10 cellular contexts compared by ENCODE assay signal in the genomic region with DNA sequence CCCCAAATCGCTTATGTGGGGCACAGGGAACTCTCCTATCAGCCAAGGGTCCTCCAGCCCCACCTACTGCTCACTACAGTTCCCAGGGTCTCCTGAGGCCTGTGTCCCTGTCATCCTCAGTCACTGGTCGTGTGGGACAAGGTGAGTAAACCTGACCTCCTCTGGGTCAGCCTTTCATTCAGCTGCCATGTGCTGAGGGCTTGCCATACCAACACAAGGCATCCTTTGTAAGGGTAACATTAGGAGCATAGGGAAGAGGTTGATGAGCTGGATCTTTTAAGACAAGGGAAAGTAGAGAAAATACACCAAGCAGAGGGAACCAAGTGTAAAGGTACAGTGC. TPM values are rescaled to one million over a fixed set of nuclear protein-coding genes. Genes with fewer than 3 reads are reported as not detected.
DNase-seq lines count a peak whose midpoint lies in the region; ATAC-seq, FAIRE-seq and TF ChIP-seq lines count a peak whose summit lies in the region.
"Had no signal": no experiment of that assay in that cellular context is flagged by ENCODE, and none has a peak within 500 bp of the region (broad histone marks: within the 10 kb centered on the region; RNA-seq: fewer than 3 reads in every experiment).

No MANE protein-coding gene starts in this region.

- H3K27ac ChIP-seq in naive thymus-derived CD4-positive, alpha-beta T cell (ENCODE audit: low read depth, low read length) = no peak overlapping the region

- FAIRE-seq in GM12891 (lab: Jason Lieb, UNC) = no peak
- FAIRE-seq in HTR-8/SVneo (lab: Jason Lieb, UNC) = no peak
- FAIRE-seq: G401.6 had no signal

- no peak overlapping the region for H3K4me3 ChIP-seq in naive thymus-derived CD4-positive, alpha-beta T cell (ENCODE audit: low read length)
- H3K4me3 ChIP-seq: lung, testis had no signal

- H3K27ac Mint-ChIP-seq in activated T-helper 17 cell treated with anti-CD3 and anti-CD28 coated beads, Interleukin-2, amount 50 U/mL, for 72 hours = peak overlapping the region; percentile 32
- H3K27ac Mint-ChIP-seq in naive thymus-derived CD4-positive, alpha-beta T cell = peak overlapping the region; percentile 58 to 95 (median 80)

- peaks cover 23 to 36% (median 24%) of the 10 kb centered on the region in 3 experiments for H3K36me3 ChIP-seq in naive thymus-derived CD4-positive, alpha-beta T cell (ENCODE audit: control insufficient read depth in 2 of 3, insufficient read depth in 3 of 3, low read length in 3 of 3)

- TF ChIP-seq POLR2A in GM12891 (IDR thresholded peaks at IDR 0.05; ENCODE audit: low read depth, low read length) = peak; percentile 50; the same call in 1 of the 2 replicates

- H3K9me3 Mint-ChIP-seq in activated T-helper 17 cell treated with anti-CD3 and anti-CD28 coated beads, Interleukin-2, amount 50 U/mL, for 72 hours = no peaks in the 10 kb centered on the region
- H3K9me3 Mint-ChIP-seq in naive thymus-derived CD4-positive, alpha-beta T cell = peaks cover 0 to 2% (median 0%) of the 10 kb centered on the region in 11 donors

- H3K4me1 Mint-ChIP-seq in activated T-helper 17 cell treated with anti-CD3 and anti-CD28 coated beads, Interleukin-2, amount 50 U/mL, for 72 hours = peaks cover 22% of the 10 kb centered on the region
- peaks cover 40 to 79% (median 73%) of the 10 kb centered on the region in 7 donors for H3K4me1 Mint-ChIP-seq in naive thymus-derived CD4-positive, alpha-beta T cell

- H3K9me3 ChIP-seq in naive thymus-derived CD4-positive, alpha-beta T cell (ENCODE audit: control insufficient read depth in 2 of 3, low read length in 3 of 3) = no peaks in the 10 kb centered on the region
- H3K9me3 ChIP-seq: testis had no signal

- no peaks in the 10 kb centered on the region for H3K27me3 ChIP-seq in naive thymus-derived CD4-positive, alpha-beta T cell (ENCODE audit: control insufficient read depth in 2 of 2, insufficient read depth in 2 of 2, low read length in 2 of 2)
- H3K27me3 ChIP-seq: testis had no signal

- no peak for ATAC-seq in activated T-helper 17 cell treated with anti-CD3 and anti-CD28 coated beads, Interleukin-2, amount 50 U/mL, for 72 hours (replicated peaks)
- no peak for ATAC-seq in naive thymus-derived CD4-positive, alpha-beta T cell

- CTCF ChIA-PET in naive thymus-derived CD4-positive, alpha-beta T cell (lab: Charles Lee) = interaction anchor here (0.9 kb wide), 1 partner anchor 13 kb away, joined by 3 read pairs; no protein-coding TSS in a partner anchor

- H3K27me3 Mint-ChIP-seq in activated T-helper 17 cell treated with anti-CD3 and anti-CD28 coated beads, Interleukin-2, amount 50 U/mL, for 72 hours = no peaks in the 10 kb centered on the region
- no peaks in the 10 kb centered on the region for H3K27me3 Mint-ChIP-seq in naive thymus-derived CD4-positive, alpha-beta T cell

- H3K4me3 Mint-ChIP-seq in activated T-helper 17 cell treated with anti-CD3 and anti-CD28 coated beads, Interleukin-2, amount 50 U/mL, for 72 hours = no peak overlapping the region
- H3K4me3 Mint-ChIP-seq in naive thymus-derived CD4-positive, alpha-beta T cell = peak overlapping the region in 7 of 10 donors; percentile 0 to 83 (median 32)

- peaks cover 7 to 28% of the 10 kb centered on the region in 2 donors for H3K4me1 ChIP-seq in naive thymus-derived CD4-positive, alpha-beta T cell (ENCODE audit: control insufficient read depth in 2 of 2, insufficient read depth in 2 of 2, low read length in 2 of 2)

- POLR2A ChIA-PET in naive thymus-derived CD4-positive, alpha-beta T cell (lab: Charles Lee) = interaction anchor here (1.5 to 11.0 kb wide), 5 partner anchors 9 to 19 kb away, joined by 4 to 99 read pairs (median 11); partner anchors contain the start of genes CHTOP and SNAPIN

- peaks cover 56% of the 10 kb centered on the region for H3K36me3 Mint-ChIP-seq in activated T-helper 17 cell treated with anti-CD3 and anti-CD28 coated beads, Interleukin-2, amount 50 U/mL, for 72 hours (ENCODE audit: low read depth)
- peaks cover 17 to 37% (median 31%) of the 10 kb centered on the region in 5 donors for H3K36me3 Mint-ChIP-seq in naive thymus-derived CD4-positive, alpha-beta T cell

- intact Hi-C loops in naive thymus-derived CD4-positive, alpha-beta T cell (cut with micrococcal nuclease) = no loop called here
- intact Hi-C loops in posterior cingulate gyrus (cut with DNase I) = no loop called here

- DNase-seq in GM12891 (ENCODE audit: insufficient read length, low spot score) (no peak), posterior cingulate gyrus (no peak), Ammon's horn (ENCODE audit: low spot score) (no peak), HTR-8/SVneo (ENCODE audit: insufficient read length, low spot score) (no peak)
- no peak for DNase-seq in naive thymus-derived CD4-positive, alpha-beta T cell
- DNase-seq: amniotic stem cell, testis had no signal

TF ChIP-seq in GM12891, 5 proteins besides CTCF, POLR2A, EP300 and RAD21:
- TF ChIP-seq POLR2AphosphoS5 (IDR thresholded peaks at IDR 0.05; ENCODE audit: low read depth, low read length) (peak; percentile 85; the same call in 1 of the 2 replicates), SPI1 (IDR thresholded peaks at IDR 0.05; ENCODE audit: low read depth, low read length) (no peak)

RNA-seq across cellular contexts. Expression of gene SNAPIN, which starts 11.2 kb away (rescaled TPM):
- 40.6 TPM for polyA plus RNA-seq in GM12891 (2012; ENCODE audit: low read depth, missing spikeins)
- total RNA-seq in activated T-helper 17 cell treated with anti-CD3 and anti-CD28 coated beads, Interleukin-2, amount 50 U/mL, for 72 hours = 10 to 100 TPM; 27.3 to 29.0 TPM
- 10 to 100 TPM; 10.2 to 43.5 (median 29.8) TPM for total RNA-seq in naive thymus-derived CD4-positive, alpha-beta T cell
- 10 to 100 TPM; 77.3 to 84.5 TPM for polyA plus RNA-seq in naive thymus-derived CD4-positive, alpha-beta T cell

RNA-seq across cellular contexts. Expression of gene CHTOP, which starts 13.5 kb away (rescaled TPM):
- polyA plus RNA-seq in GM12891 (2012; ENCODE audit: low read depth, missing spikeins) = 41.7 TPM
- total RNA-seq in activated T-helper 17 cell treated with anti-CD3 and anti-CD28 coated beads, Interleukin-2, amount 50 U/mL, for 72 hours = 10 to 100 TPM; 70.6 to 88.6 TPM
- 100 to 1,000 TPM in 4 of 5 experiments, 10 to 100 TPM in 1; 85.2 to 143 (median 116) TPM for total RNA-seq in naive thymus-derived CD4-positive, alpha-beta T cell
- 10 to 100 TPM; 57.4 to 95.7 TPM for polyA plus RNA-seq in naive thymus-derived CD4-positive, alpha-beta T cell

RNA-seq across cellular contexts. Expression of gene S100A1, which starts 19.1 kb away (rescaled TPM):
- 1.6 TPM for polyA plus RNA-seq in GM12891 (2012; ENCODE audit: low read depth, missing spikeins)
- total RNA-seq in activated T-helper 17 cell treated with anti-CD3 and anti-CD28 coated beads, Interleukin-2, amount 50 U/mL, for 72 hours = not detected
- not detected for total RNA-seq in naive thymus-derived CD4-positive, alpha-beta T cell
- not detected for polyA plus RNA-seq in naive thymus-derived CD4-positive, alpha-beta T cell

RNA-seq across cellular contexts. Expression of gene S100A13, which starts 20.0 kb away (rescaled TPM):
- 19.4 TPM for polyA plus RNA-seq in GM12891 (2012; ENCODE audit: low read depth, missing spikeins)
- total RNA-seq in activated T-helper 17 cell treated with anti-CD3 and anti-CD28 coated beads, Interleukin-2, amount 50 U/mL, for 72 hours = 1 to 10 TPM; 6.8 to 7.9 TPM
- total RNA-seq in naive thymus-derived CD4-positive, alpha-beta T cell = 1 to 10 TPM; 2.6 to 4.0 (median 3.1) TPM
- 1 to 10 TPM; 1.4 to 1.5 TPM for polyA plus RNA-seq in naive thymus-derived CD4-positive, alpha-beta T cell

RNA-seq across cellular contexts. Expression of gene ILF2, which starts 23.4 kb away (rescaled TPM):
- polyA plus RNA-seq in GM12891 (2012; ENCODE audit: low read depth, missing spikeins) = 206 TPM
- 100 to 1,000 TPM; 153 to 245 TPM for total RNA-seq in activated T-helper 17 cell treated with anti-CD3 and anti-CD28 coated beads, Interleukin-2, amount 50 U/mL, for 72 hours
- 100 to 1,000 TPM in 3 of 5 experiments, 10 to 100 TPM in 2; 83.6 to 177 (median 113) TPM for total RNA-seq in naive thymus-derived CD4-positive, alpha-beta T cell
- 100 to 1,000 TPM; 147 to 166 TPM for polyA plus RNA-seq in naive thymus-derived CD4-positive, alpha-beta T cell
